ENCODE assay signal across 30 cellular contexts in genomic region chr10:92066386-92066785, GRCh38.
"Had no signal": no experiment of that assay in that cellular context is flagged by ENCODE, and none has a peak within 500 bp of the region (broad histone marks: within the 10 kb centered on the region; RNA-seq: fewer than 3 reads in every experiment).

No MANE protein-coding gene starts in this region.

- ATAC-seq: activated naive CD4-positive, alpha-beta T cell treated with anti-CD3 and anti-CD28 coated beads, Interleukin-2, amount 50 U/mL, for 72 hours; activated naive CD8-positive, alpha-beta T cell treated with anti-CD3 and anti-CD28 coated beads, Interleukin-2, amount 50 U/mL, for 24 hours; activated T-cell treated with anti-CD3 and anti-CD28 coated beads, Interleukin-2, amount 50 U/mL, for 4 hours; activated T-cell treated with anti-CD3 and anti-CD28 coated beads, Interleukin-2, amount 50 U/mL, for 72 hours; activated T-helper 17 cell treated with anti-CD3 and anti-CD28 coated beads, Interleukin-2, amount 50 U/mL, for 72 hours; body of pancreas had no signal

- H3K9me3 ChIP-seq: adrenal gland, ascending aorta, body of pancreas, breast epithelium had no signal

- H3K27ac ChIP-seq: adrenal gland, ascending aorta, body of pancreas, brain microvascular endothelial cell, breast epithelium, cardiac muscle cell had no signal

- H3K27me3 ChIP-seq: adrenal gland, ascending aorta, body of pancreas, brain microvascular endothelial cell, breast epithelium, cardiac muscle cell had no signal

- H3K36me3 ChIP-seq: adrenal gland, ascending aorta, brain microvascular endothelial cell, breast epithelium, cardiac muscle cell had no signal

- H3K4me1 ChIP-seq: adrenal gland, ascending aorta, body of pancreas, breast epithelium had no signal

- H3K4me3 ChIP-seq: adrenal gland, ascending aorta, body of pancreas, breast epithelium, cardiac muscle cell had no signal

- DNase-seq: activated effector memory CD4-positive, alpha-beta T cell treated with anti-CD3 and anti-CD28 coated beads, Interleukin-2, amount 50 U/mL, for 16 hours; activated effector memory CD4-positive, alpha-beta T cell treated with Interleukin-2 at 50 U/mL for 16 hours; activated gamma-delta T cell; activated gamma-delta T cell treated with Interleukin-2 at 50 U/mL for 16 hours; activated naive CD4-positive, alpha-beta T cell; activated naive CD4-positive, alpha-beta T cell treated with anti-CD3 and anti-CD28 coated beads for 36 hours; activated naive CD4-positive, alpha-beta T cell treated with anti-CD3 and anti-CD28 coated beads, Interleukin-2, amount 10 ng/mL, durations not matched to agents 7 days and 5 days; activated naive CD4-positive, alpha-beta T cell treated with anti-CD3 and anti-CD28 coated beads, Interleukin-2, amount 50 U/mL, for 16 hours; activated naive CD4-positive, alpha-beta T cell treated with Interleukin-2 at 50 U/mL for 16 hours; activated naive CD8-positive, alpha-beta T cell treated with anti-CD3 and anti-CD28 coated beads for 36 hours; activated naive CD8-positive, alpha-beta T cell treated with anti-CD3 and anti-CD28 coated beads, Interleukin-2, amount 10 ng/mL, durations not matched to agents 7 days and 5 days; activated naive CD8-positive, alpha-beta T cell treated with anti-CD3 and anti-CD28 coated beads, Interleukin-2, amount 50 U/mL, for 24 hours; activated T-cell treated with anti-CD3 and anti-CD28 coated beads, Interleukin-2, amount 50 U/mL, for 4 hours; activated T-cell treated with anti-CD3 and anti-CD28 coated beads, Interleukin-2, amount 50 U/mL, for 48 hours; activated T-cell treated with anti-CD3 and anti-CD28 coated beads, Interleukin-2, amount 50 U/mL, for 72 hours; adrenal gland; amniotic stem cell; amygdala; anterior cingulate cortex; aorta; body of pancreas; brain microvascular endothelial cell; caudate nucleus; central memory CD4-positive, alpha-beta T cell; cerebellar nuclear complex had no signal
